ENCODE assay signal across 22 cellular contexts in genomic region chr12:52676163-52676562, GRCh38. TPM values are rescaled to one million over a fixed set of nuclear protein-coding genes. Genes with fewer than 3 reads are reported as not detected.
DNase-seq lines count a peak whose midpoint lies in the region; ATAC-seq and TF ChIP-seq lines count a peak whose summit lies in the region.
"Had no signal": no experiment of that assay in that cellular context is flagged by ENCODE, and none has a peak within 500 bp of the region (broad histone marks: within the 10 kb centered on the region; RNA-seq: fewer than 3 reads in every experiment).

No MANE protein-coding gene starts in this region.

- H3K36me3 ChIP-seq in CD4-positive, alpha-beta memory T cell (ENCODE audit: insufficient read depth, low read length): no peaks in the 10 kb centered on the region
- no peaks in the 10 kb centered on the region for H3K36me3 ChIP-seq in naive thymus-derived CD4-positive, alpha-beta T cell (ENCODE audit: control insufficient read depth in 2 of 3, insufficient read depth in 3 of 3, low read length in 3 of 3)
- H3K36me3 ChIP-seq: HAP-1 had no signal

- no peak for TF ChIP-seq CTCF in type B pancreatic cell (conservative IDR thresholded peaks at IDR 0.05)

- peaks cover 2% of the 10 kb centered on the region for H3K27me3 Mint-ChIP-seq in activated T-cell treated with anti-CD3 and anti-CD28 coated beads, Interleukin-2, amount 50 U/mL, for 4 hours (ENCODE audit: low read depth)
- no peaks in the 10 kb centered on the region for H3K27me3 Mint-ChIP-seq in activated T-cell treated with anti-CD3 and anti-CD28 coated beads, Interleukin-2, amount 50 U/mL, for 72 hours (ENCODE audit: low read depth)
- H3K27me3 Mint-ChIP-seq in CD4-positive, alpha-beta memory T cell: peaks cover 7 to 16% of the 10 kb centered on the region in 2 donors
- peaks cover 0 to 26% (median 0%) of the 10 kb centered on the region in 5 donors for H3K27me3 Mint-ChIP-seq in naive thymus-derived CD4-positive, alpha-beta T cell
- peaks cover 16% of the 10 kb centered on the region for H3K27me3 Mint-ChIP-seq in type B pancreatic cell

- H3K9me3 Mint-ChIP-seq in activated T-cell treated with anti-CD3 and anti-CD28 coated beads, Interleukin-2, amount 50 U/mL, for 4 hours: no peaks in the 10 kb centered on the region
- no peaks in the 10 kb centered on the region for H3K9me3 Mint-ChIP-seq in activated T-cell treated with anti-CD3 and anti-CD28 coated beads, Interleukin-2, amount 50 U/mL, for 72 hours
- H3K9me3 Mint-ChIP-seq in CD4-positive, alpha-beta memory T cell: no peaks in the 10 kb centered on the region
- H3K9me3 Mint-ChIP-seq in naive thymus-derived CD4-positive, alpha-beta T cell: no peaks in the 10 kb centered on the region
- H3K9me3 Mint-ChIP-seq in type B pancreatic cell: no peaks in the 10 kb centered on the region
- H3K9me3 Mint-ChIP-seq: CD8-positive, alpha-beta memory T cell had no signal

- peaks cover 33% of the 10 kb centered on the region for H3K4me1 Mint-ChIP-seq in activated T-cell treated with anti-CD3 and anti-CD28 coated beads, Interleukin-2, amount 50 U/mL, for 4 hours (ENCODE audit: low read depth)
- H3K4me1 Mint-ChIP-seq in activated T-cell treated with anti-CD3 and anti-CD28 coated beads, Interleukin-2, amount 50 U/mL, for 72 hours (ENCODE audit: low read depth): peaks cover 13% of the 10 kb centered on the region
- peaks cover 1 to 9% (median 4%) of the 10 kb centered on the region in 4 donors for H3K4me1 Mint-ChIP-seq in CD4-positive, alpha-beta memory T cell
- peaks cover 6 to 66% (median 48%) of the 10 kb centered on the region in 7 donors for H3K4me1 Mint-ChIP-seq in naive thymus-derived CD4-positive, alpha-beta T cell
- H3K4me1 Mint-ChIP-seq in type B pancreatic cell (ENCODE audit: unreplicated experiment): no peaks in the 10 kb centered on the region

- peak overlapping the region; percentile 6 for H3K4me3 Mint-ChIP-seq in activated T-cell treated with anti-CD3 and anti-CD28 coated beads, Interleukin-2, amount 50 U/mL, for 4 hours
- no peak overlapping the region for H3K4me3 Mint-ChIP-seq in activated T-cell treated with anti-CD3 and anti-CD28 coated beads, Interleukin-2, amount 50 U/mL, for 72 hours
- H3K4me3 Mint-ChIP-seq in CD4-positive, alpha-beta memory T cell: peak overlapping the region in 5 of 8 donors; percentile 3 to 76 (median 72)
- H3K4me3 Mint-ChIP-seq in naive thymus-derived CD4-positive, alpha-beta T cell: peak overlapping the region in 4 of 10 donors; percentile 4 to 64 (median 26)
- H3K4me3 Mint-ChIP-seq in type B pancreatic cell: peak overlapping the region; percentile 21

- H3K9me3 ChIP-seq in CD4-positive, alpha-beta memory T cell (ENCODE audit: control insufficient read depth in 1 of 2, low read length in 2 of 2): no peaks in the 10 kb centered on the region
- H3K9me3 ChIP-seq in naive thymus-derived CD4-positive, alpha-beta T cell (ENCODE audit: control insufficient read depth in 2 of 3, low read length in 3 of 3): no peaks in the 10 kb centered on the region
- H3K9me3 ChIP-seq: A549, HAP-1 had no signal

- intact Hi-C loops in CD4-positive, alpha-beta memory T cell (cut with micrococcal nuclease): no loop called here
- intact Hi-C loops in naive thymus-derived CD4-positive, alpha-beta T cell (cut with micrococcal nuclease): no loop called here

- POLR2A ChIA-PET in CD4-positive, alpha-beta memory T cell (lab: Charles Lee; ENCODE audit: partially characterized antibody): no interaction called here
- POLR2A ChIA-PET in naive thymus-derived CD4-positive, alpha-beta T cell (lab: Charles Lee): interaction anchor here (1.1 to 1.6 kb wide), 4 partner anchors 11 to 61 kb away, joined by 3 to 4 read pairs (median 4); no protein-coding TSS in a partner anchor

- ATAC-seq in activated T-cell treated with anti-CD3 and anti-CD28 coated beads, Interleukin-2, amount 50 U/mL, for 4 hours: no peak
- ATAC-seq in activated T-cell treated with anti-CD3 and anti-CD28 coated beads, Interleukin-2, amount 50 U/mL, for 72 hours (replicated peaks in 1 of 2): no peak
- no peak for ATAC-seq in naive thymus-derived CD4-positive, alpha-beta T cell
- no peak for ATAC-seq in HG02759 (IDR thresholded peaks at IDR 0.05; ENCODE audit: unreplicated experiment)
- ATAC-seq: A549 had no signal

- no peaks in the 10 kb centered on the region for H3K36me3 Mint-ChIP-seq in activated T-cell treated with anti-CD3 and anti-CD28 coated beads, Interleukin-2, amount 50 U/mL, for 4 hours (ENCODE audit: insufficient read depth)
- H3K36me3 Mint-ChIP-seq in activated T-cell treated with anti-CD3 and anti-CD28 coated beads, Interleukin-2, amount 50 U/mL, for 72 hours (ENCODE audit: insufficient read depth in 2 of 2): no peaks in the 10 kb centered on the region
- H3K36me3 Mint-ChIP-seq in CD4-positive, alpha-beta memory T cell: no peaks in the 10 kb centered on the region
- H3K36me3 Mint-ChIP-seq in naive thymus-derived CD4-positive, alpha-beta T cell: peaks cover 0 to 4% (median 0%) of the 10 kb centered on the region in 5 donors
- peaks cover 3% of the 10 kb centered on the region for H3K36me3 Mint-ChIP-seq in type B pancreatic cell
- H3K36me3 Mint-ChIP-seq: CD8-positive, alpha-beta memory T cell had no signal

- H3K4me3 ChIP-seq in CD4-positive, alpha-beta memory T cell (ENCODE audit: low read length in 2 of 2): no peak overlapping the region
- H3K4me3 ChIP-seq in naive thymus-derived CD4-positive, alpha-beta T cell (ENCODE audit: low read length): no peak overlapping the region
- H3K4me3 ChIP-seq: A549, HAP-1 had no signal

- DNase-seq in activated T-cell treated with anti-CD3 and anti-CD28 coated beads, Interleukin-2, amount 50 U/mL, for 4 hours: no peak
- DNase-seq in activated T-cell treated with anti-CD3 and anti-CD28 coated beads, Interleukin-2, amount 50 U/mL, for 72 hours: no peak
- DNase-seq in CD4-positive, alpha-beta memory T cell: no peak
- DNase-seq in naive thymus-derived CD4-positive, alpha-beta T cell: no peak
- no peak for DNase-seq in type B pancreatic cell (ENCODE audit: extremely low spot score, unreplicated experiment)
- DNase-seq in NCI-H69 (lab: John Stamatoyannopoulos, UW): no peak
- DNase-seq: AML-193; CD8-positive, alpha-beta memory T cell; COR-L47; DMS 273 treated with DMSO at 0.1 percent for 48 hours; DMS53; DND-41; EL had no signal

- no peaks in the 10 kb centered on the region for H3K27me3 ChIP-seq in CD4-positive, alpha-beta memory T cell (ENCODE audit: insufficient read depth, low read length)
- peaks cover 0 to 4% of the 10 kb centered on the region in 2 donors for H3K27me3 ChIP-seq in naive thymus-derived CD4-positive, alpha-beta T cell (ENCODE audit: control insufficient read depth in 2 of 2, insufficient read depth in 2 of 2, low read length in 2 of 2)

- no peak overlapping the region for H3K27ac Mint-ChIP-seq in activated T-cell treated with anti-CD3 and anti-CD28 coated beads, Interleukin-2, amount 50 U/mL, for 72 hours
- peak overlapping the region in 3 of 7 donors; percentile 6 to 82 (median 67) for H3K27ac Mint-ChIP-seq in CD4-positive, alpha-beta memory T cell
- peak overlapping the region in 6 of 9 donors; percentile 3 to 76 (median 37) for H3K27ac Mint-ChIP-seq in naive thymus-derived CD4-positive, alpha-beta T cell
- H3K27ac Mint-ChIP-seq in type B pancreatic cell: peak overlapping the region; percentile 10

- CTCF ChIA-PET in CD4-positive, alpha-beta memory T cell (lab: Charles Lee; ENCODE audit: partially characterized antibody): interaction anchor here (1.1 kb wide), 1 partner anchor 94 kb away, joined by 3 read pairs; no protein-coding TSS in a partner anchor
- CTCF ChIA-PET in naive thymus-derived CD4-positive, alpha-beta T cell (lab: Charles Lee): no interaction called here

- peaks cover 3% of the 10 kb centered on the region for H3K4me1 ChIP-seq in CD4-positive, alpha-beta memory T cell (ENCODE audit: insufficient read depth, low read length)
- peaks cover 0 to 8% of the 10 kb centered on the region in 2 donors for H3K4me1 ChIP-seq in naive thymus-derived CD4-positive, alpha-beta T cell (ENCODE audit: control insufficient read depth in 2 of 2, insufficient read depth in 2 of 2, low read length in 2 of 2)
- H3K4me1 ChIP-seq: A549, HAP-1 had no signal

- H3K27ac ChIP-seq in CD4-positive, alpha-beta memory T cell (ENCODE audit: low read depth, low read length): no peak overlapping the region
- no peak overlapping the region for H3K27ac ChIP-seq in naive thymus-derived CD4-positive, alpha-beta T cell (ENCODE audit: low read depth, low read length)
- H3K27ac ChIP-seq: 22Rv1, A549, C4-2B had no signal

RNA-seq across cellular contexts. Expression of gene KRT1, which starts 4.0 kb away (rescaled TPM):
- under 1 TPM in 1 of 3 donors, not detected in 2; 0.37 TPM for total RNA-seq in activated T-cell treated with anti-CD3 and anti-CD28 coated beads, Interleukin-2, amount 50 U/mL, for 4 hours
- total RNA-seq in activated T-cell treated with anti-CD3 and anti-CD28 coated beads, Interleukin-2, amount 50 U/mL, for 72 hours: not detected
- total RNA-seq in CD4-positive, alpha-beta memory T cell: under 1 TPM in 1 of 2 experiments, not detected in 1; 0.67 TPM
- 10 to 100 TPM; 21.0 to 25.5 TPM for polyA plus RNA-seq in CD4-positive, alpha-beta memory T cell
- 1 to 10 TPM in 2 of 5 experiments, under 1 TPM in 1, not detected in 2; 0.27 to 5.6 (median 2.3) TPM for total RNA-seq in naive thymus-derived CD4-positive, alpha-beta T cell
- polyA plus RNA-seq in naive thymus-derived CD4-positive, alpha-beta T cell: 1 to 10 TPM; 5.2 to 9.4 TPM
- 269 and 837 TPM in 2 replicates for total RNA-seq in type B pancreatic cell (ENCODE audit: low replicate concordance)
- total RNA-seq: CD8-positive, alpha-beta memory T cell; G401; H1; HT-29 had no signal
- polyA plus RNA-seq: A549, BJ, H1 had no signal

RNA-seq across cellular contexts. Expression of gene KRT2, which starts 24.2 kb away (rescaled TPM):
- not detected for total RNA-seq in activated T-cell treated with anti-CD3 and anti-CD28 coated beads, Interleukin-2, amount 50 U/mL, for 4 hours
- total RNA-seq in activated T-cell treated with anti-CD3 and anti-CD28 coated beads, Interleukin-2, amount 50 U/mL, for 72 hours: not detected
- total RNA-seq in CD4-positive, alpha-beta memory T cell: under 1 TPM; 0.23 to 0.39 TPM
- under 1 TPM; 0.08 to 0.20 TPM for polyA plus RNA-seq in CD4-positive, alpha-beta memory T cell
- 1 to 10 TPM in 3 of 5 experiments, under 1 TPM in 1, not detected in 1; 0.29 to 2.3 (median 2.0) TPM for total RNA-seq in naive thymus-derived CD4-positive, alpha-beta T cell
- 1 to 10 TPM; 2.4 to 4.7 TPM for polyA plus RNA-seq in naive thymus-derived CD4-positive, alpha-beta T cell
- not detected in 2 replicates for total RNA-seq in type B pancreatic cell (ENCODE audit: low replicate concordance)
- total RNA-seq: CD8-positive, alpha-beta memory T cell; G401; H1; HT-29 had no signal
- polyA plus RNA-seq: BJ, H1 had no signal

RNA-seq across cellular contexts. Expression of gene KRT77, which starts 27.2 kb away (rescaled TPM):
- not detected for total RNA-seq in activated T-cell treated with anti-CD3 and anti-CD28 coated beads, Interleukin-2, amount 50 U/mL, for 4 hours
- not detected for total RNA-seq in activated T-cell treated with anti-CD3 and anti-CD28 coated beads, Interleukin-2, amount 50 U/mL, for 72 hours
- not detected for total RNA-seq in CD4-positive, alpha-beta memory T cell
- polyA plus RNA-seq in CD4-positive, alpha-beta memory T cell: not detected
- total RNA-seq in naive thymus-derived CD4-positive, alpha-beta T cell: under 1 TPM in 2 of 5 experiments, not detected in 3; 0.11 to 0.13 TPM
- under 1 TPM; 0.08 to 0.10 TPM for polyA plus RNA-seq in naive thymus-derived CD4-positive, alpha-beta T cell
- 0.27 and 2.3 TPM in 2 replicates for total RNA-seq in type B pancreatic cell (ENCODE audit: low replicate concordance)
- total RNA-seq: CD8-positive, alpha-beta memory T cell; G401; H1; HT-29 had no signal
- polyA plus RNA-seq: BJ; CD8-positive, alpha-beta memory T cell had no signal

RNA-seq across cellular contexts. Expression of gene KRT73, which starts 57.8 kb away (rescaled TPM):
- under 1 TPM; 0.16 to 0.23 (median 0.22) TPM for total RNA-seq in activated T-cell treated with anti-CD3 and anti-CD28 coated beads, Interleukin-2, amount 50 U/mL, for 4 hours
- total RNA-seq in activated T-cell treated with anti-CD3 and anti-CD28 coated beads, Interleukin-2, amount 50 U/mL, for 72 hours: 1 to 10 TPM in 1 of 2 donors, under 1 TPM in 1; 0.36 to 1.3 TPM
- total RNA-seq in CD4-positive, alpha-beta memory T cell: 1 to 10 TPM; 5.7 to 6.0 TPM
- polyA plus RNA-seq in CD4-positive, alpha-beta memory T cell: 1 to 10 TPM; 1.2 to 1.3 TPM
- total RNA-seq in naive thymus-derived CD4-positive, alpha-beta T cell: 10 to 100 TPM in 4 of 5 experiments, 1 to 10 TPM in 1; 1.0 to 96.4 (median 65.6) TPM
- 10 to 100 TPM in 1 of 2 donors, 1 to 10 TPM in 1; 6.2 to 11.1 TPM for polyA plus RNA-seq in naive thymus-derived CD4-positive, alpha-beta T cell
- total RNA-seq in type B pancreatic cell (ENCODE audit: low replicate concordance): 0.12 TPM in 1 of 2 replicates, not detected in the other
- total RNA-seq: G401, H1, HT-29 had no signal
- polyA plus RNA-seq: A549, BJ, H1 had no signal

Comparison
In these comparisons a context has a peak if more than half of its experiments do, and no peak if none do; other contexts are left out.
1. H3K4me3 Mint-ChIP-seq: peak in activated T-cell treated with anti-CD3 and anti-CD28 coated beads, Interleukin-2, amount 50 U/mL, for 4 hours (single experiment), CD4-positive, alpha-beta memory T cell (5 of 8) and type B pancreatic cell (single experiment); none in activated T-cell treated with anti-CD3 and anti-CD28 coated beads, Interleukin-2, amount 50 U/mL, for 72 hours (0 of 2).
2. RNA of gene KRT1, which starts 4.0 kb away (total RNA-seq): 269 to 837 TPM in type B pancreatic cell; 0.67 TPM in CD4-positive, alpha-beta memory T cell, 0.37 TPM in activated T-cell treated with anti-CD3 and anti-CD28 coated beads, Interleukin-2, amount 50 U/mL, for 4 hours, 0.27 to 5.6 TPM in naive thymus-derived CD4-positive, alpha-beta T cell and not detected in activated T-cell treated with anti-CD3 and anti-CD28 coated beads, Interleukin-2, amount 50 U/mL, for 72 hours; every median in the first group is over 10 times any median in the second.